ENCODE assay signal across 1 cellular context in the genomic region with DNA sequence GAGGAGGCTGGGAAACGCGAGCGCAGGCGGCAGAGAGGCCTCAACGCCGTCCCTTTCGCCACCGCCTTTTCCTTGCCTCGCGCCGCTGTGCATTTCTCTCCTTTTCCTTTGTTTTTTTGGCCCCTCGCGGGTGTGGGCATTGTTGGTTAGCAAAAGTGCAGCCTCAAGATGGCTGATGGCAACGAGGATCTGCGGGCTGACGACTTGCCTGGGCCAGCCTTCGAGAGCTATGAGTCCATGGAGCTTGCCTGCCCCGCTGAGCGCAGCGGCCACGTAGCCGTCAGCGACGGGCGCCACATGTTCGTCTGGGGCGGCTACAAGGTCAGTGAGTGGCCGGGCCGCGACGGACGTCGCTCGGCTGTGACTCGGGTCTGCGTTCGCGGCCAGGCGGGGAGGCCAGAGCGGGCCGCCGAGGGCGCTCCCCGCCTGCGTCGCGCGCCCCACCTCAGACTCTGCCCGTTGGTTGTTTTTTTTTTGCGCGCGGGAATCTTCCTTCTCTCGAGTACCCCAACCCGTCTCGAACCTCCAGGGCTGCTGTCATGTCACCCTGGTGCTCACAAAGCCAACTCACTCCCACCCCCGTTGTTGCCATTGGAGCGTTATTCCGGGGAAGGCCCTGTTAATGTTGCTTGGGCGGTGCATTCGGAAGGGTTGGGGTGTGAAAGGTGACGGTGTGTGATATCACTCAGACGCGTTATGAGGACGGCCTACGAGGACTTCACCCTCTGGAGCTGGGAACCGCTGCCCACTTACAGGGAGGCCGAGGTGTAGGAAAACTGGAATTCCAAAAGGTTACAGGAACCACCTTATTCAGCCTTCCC.
TF ChIP-seq lines count a peak whose summit lies in the region.

No MANE protein-coding gene starts in this region.

TF ChIP-seq in K562, 482 proteins besides CTCF, POLR2A, EP300 and RAD21 (continued from another document and continues in another):
- TF ChIP-seq, protein P1, sequence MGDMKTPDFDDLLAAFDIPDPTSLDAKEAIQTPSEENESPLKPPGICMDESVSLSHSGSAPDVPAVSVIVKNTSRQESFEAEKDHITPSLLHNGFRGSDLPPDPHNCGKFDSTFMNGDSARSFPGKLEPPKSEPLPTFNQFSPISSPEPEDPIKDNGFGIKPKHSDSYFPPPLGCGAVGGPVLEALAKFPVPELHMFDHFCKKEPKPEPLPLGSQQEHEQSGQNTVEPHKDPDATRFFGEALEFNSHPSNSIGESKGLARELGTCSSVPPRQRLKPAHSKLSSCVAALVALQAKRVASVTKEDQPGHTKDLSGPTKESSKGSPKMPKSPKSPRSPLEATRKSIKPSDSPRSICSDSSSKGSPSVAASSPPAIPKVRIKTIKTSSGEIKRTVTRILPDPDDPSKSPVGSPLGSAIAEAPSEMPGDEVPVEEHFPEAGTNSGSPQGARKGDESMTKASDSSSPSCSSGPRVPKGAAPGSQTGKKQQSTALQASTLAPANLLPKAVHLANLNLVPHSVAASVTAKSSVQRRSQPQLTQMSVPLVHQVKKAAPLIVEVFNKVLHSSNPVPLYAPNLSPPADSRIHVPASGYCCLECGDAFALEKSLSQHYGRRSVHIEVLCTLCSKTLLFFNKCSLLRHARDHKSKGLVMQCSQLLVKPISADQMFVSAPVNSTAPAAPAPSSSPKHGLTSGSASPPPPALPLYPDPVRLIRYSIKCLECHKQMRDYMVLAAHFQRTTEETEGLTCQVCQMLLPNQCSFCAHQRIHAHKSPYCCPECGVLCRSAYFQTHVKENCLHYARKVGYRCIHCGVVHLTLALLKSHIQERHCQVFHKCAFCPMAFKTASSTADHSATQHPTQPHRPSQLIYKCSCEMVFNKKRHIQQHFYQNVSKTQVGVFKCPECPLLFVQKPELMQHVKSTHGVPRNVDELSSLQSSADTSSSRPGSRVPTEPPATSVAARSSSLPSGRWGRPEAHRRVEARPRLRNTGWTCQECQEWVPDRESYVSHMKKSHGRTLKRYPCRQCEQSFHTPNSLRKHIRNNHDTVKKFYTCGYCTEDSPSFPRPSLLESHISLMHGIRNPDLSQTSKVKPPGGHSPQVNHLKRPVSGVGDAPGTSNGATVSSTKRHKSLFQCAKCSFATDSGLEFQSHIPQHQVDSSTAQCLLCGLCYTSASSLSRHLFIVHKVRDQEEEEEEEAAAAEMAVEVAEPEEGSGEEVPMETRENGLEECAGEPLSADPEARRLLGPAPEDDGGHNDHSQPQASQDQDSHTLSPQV (IDR thresholded peaks at IDR 0.05) = no peak
- TF ChIP-seq KDM4B (IDR thresholded peaks at IDR 0.05; ENCODE audit: borderline replicate concordance in 2 of 2, low read depth in 1 of 2) (no peak), SNRNP70 (optimal IDR thresholded peaks at IDR 0.05; ENCODE audit: low read depth, low read length) (no peak), ZNF644 (tag; IDR thresholded peaks at IDR 0.05; ENCODE audit: low read depth) (no peak), NFXL1 (CRISPR knock-in tag; IDR thresholded peaks at IDR 0.05) (no peak), ATF1 (CRISPR knock-in tag; IDR thresholded peaks at IDR 0.05) (peak; percentile 70), ATF1 (tag; IDR thresholded peaks at IDR 0.05) (peak; percentile 79), ZBTB1 (CRISPR knock-in tag; IDR thresholded peaks at IDR 0.05; ENCODE audit: borderline replicate concordance, low read depth) (0 out of 2 replicates have a peak, but pooled peaks have one; percentile 66), ZNF274 (IDR thresholded peaks at IDR 0.05; ENCODE audit: borderline replicate concordance, low read depth, low read length) (no peak), ZFP30 (CRISPR knock-in tag; IDR thresholded peaks at IDR 0.05; ENCODE audit: borderline replicate concordance) (no peak), PCBP1 (IDR thresholded peaks at IDR 0.05; ENCODE audit: low read depth, low read length, poor library complexity, severe bottlenecking) (peak; percentile 4), SRSF1 (IDR thresholded peaks at IDR 0.05; ENCODE audit: low read depth, low read length) (no peak), RBFOX2 (IDR thresholded peaks at IDR 0.05; ENCODE audit: low read depth, low read length) (peak; percentile 86), SMARCB1 (IDR thresholded peaks at IDR 0.05; ENCODE audit: insufficient read length, low read depth) (no peak), CTBP1 (IDR thresholded peaks at IDR 0.05; ENCODE audit: borderline replicate concordance) (0 out of 2 replicates have a peak, but pooled peaks have one; percentile 23), FOXK2 (conservative IDR thresholded peaks at IDR 0.05 in 1 of 2, IDR thresholded peaks at IDR 0.05 in 1 of 2; ENCODE audit: low read depth in 2 of 2) (peak in 1 of 2 experiments; percentile 14; a peak in 1 of 4 replicates), NEUROD1 (IDR thresholded peaks at IDR 0.05; ENCODE audit: borderline replicate concordance, low read depth, low read length, partially characterized antibody) (no peak), ZNF408 (CRISPR knock-in tag; IDR thresholded peaks at IDR 0.05; ENCODE audit: low read depth) (no peak), ZFX (CRISPR knock-in tag; IDR thresholded peaks at IDR 0.05) (peak; percentile 76), HDGF (IDR thresholded peaks at IDR 0.05) (no peak), SIN3B (IDR thresholded peaks at IDR 0.05; ENCODE audit: low read depth) (no peak), EGR1 (conservative IDR thresholded peaks at IDR 0.05) (peak; percentile 58), LEF1 (IDR thresholded peaks at IDR 0.05) (no peak), KDM5B (IDR thresholded peaks at IDR 0.05; ENCODE audit: insufficient replicate concordance, low read depth, low read length) (no peak), MIER1 (IDR thresholded peaks at IDR 0.05; ENCODE audit: low read depth) (no peak), DIDO1 (tag; IDR thresholded peaks at IDR 0.05; ENCODE audit: low read depth) (no peak), ZFP36 (IDR thresholded peaks at IDR 0.05; ENCODE audit: low read depth, low read length, partially characterized antibody) (no peak), MXI1 (IDR thresholded peaks at IDR 0.05; ENCODE audit: low read depth, low read length) (no peak), SLC30A9 (CRISPR knock-in tag; IDR thresholded peaks at IDR 0.05) (no peak), ZNF354B (CRISPR knock-in tag; IDR thresholded peaks at IDR 0.05) (no peak), ZNF707 (CRISPR knock-in tag; conservative IDR thresholded peaks at IDR 0.05) (no peak), ZNF174 (CRISPR knock-in tag; IDR thresholded peaks at IDR 0.05) (no peak), RFX1 (IDR thresholded peaks at IDR 0.05) (peak; percentile 10; the same call in 1 of the 2 replicates), KAT7 (CRISPR knock-in tag; IDR thresholded peaks at IDR 0.05; ENCODE audit: borderline replicate concordance) (peak; percentile 71; the same call in 1 of the 2 replicates), MCM3 (IDR thresholded peaks at IDR 0.05) (no peak), MTA3 (IDR thresholded peaks at IDR 0.05; ENCODE audit: borderline replicate concordance) (no peak), RBBP5 (IDR thresholded peaks at IDR 0.05; ENCODE audit: borderline replicate concordance, insufficient read depth, low read length, poor library complexity, severe bottlenecking) (peak; percentile 36), ZC3H4 (CRISPR knock-in tag; IDR thresholded peaks at IDR 0.05; ENCODE audit: borderline replicate concordance) (peak; percentile 64), ZNF165 (CRISPR knock-in tag; IDR thresholded peaks at IDR 0.05; ENCODE audit: borderline replicate concordance) (no peak)
- TF ChIP-seq, protein P2, sequence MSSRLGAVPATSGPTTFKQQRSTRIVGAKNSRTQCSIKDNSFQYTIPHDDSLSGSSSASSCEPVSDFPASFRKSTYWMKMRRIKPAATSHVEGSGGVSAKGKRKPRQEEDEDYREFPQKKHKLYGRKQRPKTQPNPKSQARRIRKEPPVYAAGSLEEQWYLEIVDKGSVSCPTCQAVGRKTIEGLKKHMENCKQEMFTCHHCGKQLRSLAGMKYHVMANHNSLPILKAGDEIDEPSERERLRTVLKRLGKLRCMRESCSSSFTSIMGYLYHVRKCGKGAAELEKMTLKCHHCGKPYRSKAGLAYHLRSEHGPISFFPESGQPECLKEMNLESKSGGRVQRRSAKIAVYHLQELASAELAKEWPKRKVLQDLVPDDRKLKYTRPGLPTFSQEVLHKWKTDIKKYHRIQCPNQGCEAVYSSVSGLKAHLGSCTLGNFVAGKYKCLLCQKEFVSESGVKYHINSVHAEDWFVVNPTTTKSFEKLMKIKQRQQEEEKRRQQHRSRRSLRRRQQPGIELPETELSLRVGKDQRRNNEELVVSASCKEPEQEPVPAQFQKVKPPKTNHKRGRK (tag; IDR thresholded peaks at IDR 0.05) = no peak
- TF ChIP-seq, protein P3, sequence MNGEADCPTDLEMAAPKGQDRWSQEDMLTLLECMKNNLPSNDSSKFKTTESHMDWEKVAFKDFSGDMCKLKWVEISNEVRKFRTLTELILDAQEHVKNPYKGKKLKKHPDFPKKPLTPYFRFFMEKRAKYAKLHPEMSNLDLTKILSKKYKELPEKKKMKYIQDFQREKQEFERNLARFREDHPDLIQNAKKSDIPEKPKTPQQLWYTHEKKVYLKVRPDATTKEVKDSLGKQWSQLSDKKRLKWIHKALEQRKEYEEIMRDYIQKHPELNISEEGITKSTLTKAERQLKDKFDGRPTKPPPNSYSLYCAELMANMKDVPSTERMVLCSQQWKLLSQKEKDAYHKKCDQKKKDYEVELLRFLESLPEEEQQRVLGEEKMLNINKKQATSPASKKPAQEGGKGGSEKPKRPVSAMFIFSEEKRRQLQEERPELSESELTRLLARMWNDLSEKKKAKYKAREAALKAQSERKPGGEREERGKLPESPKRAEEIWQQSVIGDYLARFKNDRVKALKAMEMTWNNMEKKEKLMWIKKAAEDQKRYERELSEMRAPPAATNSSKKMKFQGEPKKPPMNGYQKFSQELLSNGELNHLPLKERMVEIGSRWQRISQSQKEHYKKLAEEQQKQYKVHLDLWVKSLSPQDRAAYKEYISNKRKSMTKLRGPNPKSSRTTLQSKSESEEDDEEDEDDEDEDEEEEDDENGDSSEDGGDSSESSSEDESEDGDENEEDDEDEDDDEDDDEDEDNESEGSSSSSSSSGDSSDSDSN (IDR thresholded peaks at IDR 0.05; ENCODE audit: borderline replicate concordance in 1 of 2, low read depth in 2 of 2, low read length in 2 of 2) = peak in 1 of 2 experiments; percentile 53; a peak in 1 of 4 replicates
- TF ChIP-seq, protein P4, sequence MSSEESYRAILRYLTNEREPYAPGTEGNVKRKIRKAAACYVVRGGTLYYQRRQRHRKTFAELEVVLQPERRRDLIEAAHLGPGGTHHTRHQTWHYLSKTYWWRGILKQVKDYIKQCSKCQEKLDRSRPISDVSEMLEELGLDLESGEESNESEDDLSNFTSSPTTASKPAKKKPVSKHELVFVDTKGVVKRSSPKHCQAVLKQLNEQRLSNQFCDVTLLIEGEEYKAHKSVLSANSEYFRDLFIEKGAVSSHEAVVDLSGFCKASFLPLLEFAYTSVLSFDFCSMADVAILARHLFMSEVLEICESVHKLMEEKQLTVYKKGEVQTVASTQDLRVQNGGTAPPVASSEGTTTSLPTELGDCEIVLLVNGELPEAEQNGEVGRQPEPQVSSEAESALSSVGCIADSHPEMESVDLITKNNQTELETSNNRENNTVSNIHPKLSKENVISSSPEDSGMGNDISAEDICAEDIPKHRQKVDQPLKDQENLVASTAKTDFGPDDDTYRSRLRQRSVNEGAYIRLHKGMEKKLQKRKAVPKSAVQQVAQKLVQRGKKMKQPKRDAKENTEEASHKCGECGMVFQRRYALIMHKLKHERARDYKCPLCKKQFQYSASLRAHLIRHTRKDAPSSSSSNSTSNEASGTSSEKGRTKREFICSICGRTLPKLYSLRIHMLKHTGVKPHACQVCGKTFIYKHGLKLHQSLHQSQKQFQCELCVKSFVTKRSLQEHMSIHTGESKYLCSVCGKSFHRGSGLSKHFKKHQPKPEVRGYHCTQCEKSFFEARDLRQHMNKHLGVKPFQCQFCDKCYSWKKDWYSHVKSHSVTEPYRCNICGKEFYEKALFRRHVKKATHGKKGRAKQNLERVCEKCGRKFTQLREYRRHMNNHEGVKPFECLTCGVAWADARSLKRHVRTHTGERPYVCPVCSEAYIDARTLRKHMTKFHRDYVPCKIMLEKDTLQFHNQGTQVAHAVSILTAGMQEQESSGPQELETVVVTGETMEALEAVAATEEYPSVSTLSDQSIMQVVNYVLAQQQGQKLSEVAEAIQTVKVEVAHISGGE (CRISPR knock-in tag; IDR thresholded peaks at IDR 0.05) = 0 out of 6 replicates have a peak, but pooled peaks of 1 of the 3 experiments have one; percentile 1
- TF ChIP-seq, protein P5, sequence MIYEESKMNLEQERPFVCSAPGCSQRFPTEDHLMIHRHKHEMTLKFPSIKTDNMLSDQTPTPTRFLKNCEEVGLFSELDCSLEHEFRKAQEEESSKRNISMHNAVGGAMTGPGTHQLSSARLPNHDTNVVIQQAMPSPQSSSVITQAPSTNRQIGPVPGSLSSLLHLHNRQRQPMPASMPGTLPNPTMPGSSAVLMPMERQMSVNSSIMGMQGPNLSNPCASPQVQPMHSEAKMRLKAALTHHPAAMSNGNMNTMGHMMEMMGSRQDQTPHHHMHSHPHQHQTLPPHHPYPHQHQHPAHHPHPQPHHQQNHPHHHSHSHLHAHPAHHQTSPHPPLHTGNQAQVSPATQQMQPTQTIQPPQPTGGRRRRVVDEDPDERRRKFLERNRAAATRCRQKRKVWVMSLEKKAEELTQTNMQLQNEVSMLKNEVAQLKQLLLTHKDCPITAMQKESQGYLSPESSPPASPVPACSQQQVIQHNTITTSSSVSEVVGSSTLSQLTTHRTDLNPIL (CRISPR knock-in tag; IDR thresholded peaks at IDR 0.05) = no peak
- TF ChIP-seq, protein P6, sequence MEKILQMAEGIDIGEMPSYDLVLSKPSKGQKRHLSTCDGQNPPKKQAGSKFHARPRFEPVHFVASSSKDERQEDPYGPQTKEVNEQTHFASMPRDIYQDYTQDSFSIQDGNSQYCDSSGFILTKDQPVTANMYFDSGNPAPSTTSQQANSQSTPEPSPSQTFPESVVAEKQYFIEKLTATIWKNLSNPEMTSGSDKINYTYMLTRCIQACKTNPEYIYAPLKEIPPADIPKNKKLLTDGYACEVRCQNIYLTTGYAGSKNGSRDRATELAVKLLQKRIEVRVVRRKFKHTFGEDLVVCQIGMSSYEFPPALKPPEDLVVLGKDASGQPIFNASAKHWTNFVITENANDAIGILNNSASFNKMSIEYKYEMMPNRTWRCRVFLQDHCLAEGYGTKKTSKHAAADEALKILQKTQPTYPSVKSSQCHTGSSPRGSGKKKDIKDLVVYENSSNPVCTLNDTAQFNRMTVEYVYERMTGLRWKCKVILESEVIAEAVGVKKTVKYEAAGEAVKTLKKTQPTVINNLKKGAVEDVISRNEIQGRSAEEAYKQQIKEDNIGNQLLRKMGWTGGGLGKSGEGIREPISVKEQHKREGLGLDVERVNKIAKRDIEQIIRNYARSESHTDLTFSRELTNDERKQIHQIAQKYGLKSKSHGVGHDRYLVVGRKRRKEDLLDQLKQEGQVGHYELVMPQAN (IDR thresholded peaks at IDR 0.05; ENCODE audit: borderline replicate concordance) = peak; percentile 44; the same call in 1 of the 2 replicates
- TF ChIP-seq, protein P7, sequence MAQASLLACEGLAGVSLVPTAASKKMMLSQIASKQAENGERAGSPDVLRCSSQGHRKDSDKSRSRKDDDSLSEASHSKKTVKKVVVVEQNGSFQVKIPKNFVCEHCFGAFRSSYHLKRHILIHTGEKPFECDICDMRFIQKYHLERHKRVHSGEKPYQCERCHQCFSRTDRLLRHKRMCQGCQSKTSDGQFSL (CRISPR knock-in tag; IDR thresholded peaks at IDR 0.05) = 0 out of 2 replicates have a peak, but pooled peaks have one; percentile 35
- TF ChIP-seq, protein P7 (tag; IDR thresholded peaks at IDR 0.05) = no peak
